1 cellular context compared by ENCODE assay signal in the genomic region with DNA sequence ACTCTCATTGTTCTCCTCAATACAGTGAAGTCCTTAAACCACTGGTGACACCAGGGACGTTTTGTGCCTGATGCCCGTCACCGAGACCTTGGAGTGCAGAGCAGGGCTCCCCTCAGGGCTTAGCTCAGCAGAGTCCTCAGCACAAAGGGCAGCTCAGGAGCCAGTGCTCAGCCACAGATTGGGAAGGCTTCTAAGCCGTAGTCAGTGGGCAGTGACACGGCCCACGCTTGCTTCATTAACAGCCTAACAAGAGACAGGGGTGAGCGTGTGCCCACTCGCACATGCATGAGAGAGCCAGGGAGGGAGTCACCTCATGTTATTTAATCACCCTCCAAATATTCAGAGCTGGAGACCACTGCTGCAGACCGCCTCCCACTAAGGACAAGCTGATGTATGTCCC.
TF ChIP-seq lines count a peak whose summit lies in the region.

No MANE protein-coding gene starts in this region.

TF ChIP-seq in K562, 482 proteins besides CTCF, POLR2A, EP300 and RAD21 (continued from another document):
- TF ChIP-seq, protein P1, sequence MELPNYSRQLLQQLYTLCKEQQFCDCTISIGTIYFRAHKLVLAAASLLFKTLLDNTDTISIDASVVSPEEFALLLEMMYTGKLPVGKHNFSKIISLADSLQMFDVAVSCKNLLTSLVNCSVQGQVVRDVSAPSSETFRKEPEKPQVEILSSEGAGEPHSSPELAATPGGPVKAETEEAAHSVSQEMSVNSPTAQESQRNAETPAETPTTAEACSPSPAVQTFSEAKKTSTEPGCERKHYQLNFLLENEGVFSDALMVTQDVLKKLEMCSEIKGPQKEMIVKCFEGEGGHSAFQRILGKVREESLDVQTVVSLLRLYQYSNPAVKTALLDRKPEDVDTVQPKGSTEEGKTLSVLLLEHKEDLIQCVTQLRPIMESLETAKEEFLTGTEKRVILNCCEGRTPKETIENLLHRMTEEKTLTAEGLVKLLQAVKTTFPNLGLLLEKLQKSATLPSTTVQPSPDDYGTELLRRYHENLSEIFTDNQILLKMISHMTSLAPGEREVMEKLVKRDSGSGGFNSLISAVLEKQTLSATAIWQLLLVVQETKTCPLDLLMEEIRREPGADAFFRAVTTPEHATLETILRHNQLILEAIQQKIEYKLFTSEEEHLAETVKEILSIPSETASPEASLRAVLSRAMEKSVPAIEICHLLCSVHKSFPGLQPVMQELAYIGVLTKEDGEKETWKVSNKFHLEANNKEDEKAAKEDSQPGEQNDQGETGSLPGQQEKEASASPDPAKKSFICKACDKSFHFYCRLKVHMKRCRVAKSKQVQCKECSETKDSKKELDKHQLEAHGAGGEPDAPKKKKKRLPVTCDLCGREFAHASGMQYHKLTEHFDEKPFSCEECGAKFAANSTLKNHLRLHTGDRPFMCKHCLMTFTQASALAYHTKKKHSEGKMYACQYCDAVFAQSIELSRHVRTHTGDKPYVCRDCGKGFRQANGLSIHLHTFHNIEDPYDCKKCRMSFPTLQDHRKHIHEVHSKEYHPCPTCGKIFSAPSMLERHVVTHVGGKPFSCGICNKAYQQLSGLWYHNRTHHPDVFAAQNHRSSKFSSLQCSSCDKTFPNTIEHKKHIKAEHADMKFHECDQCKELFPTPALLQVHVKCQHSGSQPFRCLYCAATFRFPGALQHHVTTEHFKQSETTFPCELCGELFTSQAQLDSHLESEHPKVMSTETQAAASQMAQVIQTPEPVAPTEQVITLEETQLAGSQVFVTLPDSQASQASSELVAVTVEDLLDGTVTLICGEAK (IDR thresholded peaks at IDR 0.05) = no peak
- TF ChIP-seq, protein P1 (CRISPR knock-in tag; IDR thresholded peaks at IDR 0.05) = no peak
- TF ChIP-seq, protein P2, sequence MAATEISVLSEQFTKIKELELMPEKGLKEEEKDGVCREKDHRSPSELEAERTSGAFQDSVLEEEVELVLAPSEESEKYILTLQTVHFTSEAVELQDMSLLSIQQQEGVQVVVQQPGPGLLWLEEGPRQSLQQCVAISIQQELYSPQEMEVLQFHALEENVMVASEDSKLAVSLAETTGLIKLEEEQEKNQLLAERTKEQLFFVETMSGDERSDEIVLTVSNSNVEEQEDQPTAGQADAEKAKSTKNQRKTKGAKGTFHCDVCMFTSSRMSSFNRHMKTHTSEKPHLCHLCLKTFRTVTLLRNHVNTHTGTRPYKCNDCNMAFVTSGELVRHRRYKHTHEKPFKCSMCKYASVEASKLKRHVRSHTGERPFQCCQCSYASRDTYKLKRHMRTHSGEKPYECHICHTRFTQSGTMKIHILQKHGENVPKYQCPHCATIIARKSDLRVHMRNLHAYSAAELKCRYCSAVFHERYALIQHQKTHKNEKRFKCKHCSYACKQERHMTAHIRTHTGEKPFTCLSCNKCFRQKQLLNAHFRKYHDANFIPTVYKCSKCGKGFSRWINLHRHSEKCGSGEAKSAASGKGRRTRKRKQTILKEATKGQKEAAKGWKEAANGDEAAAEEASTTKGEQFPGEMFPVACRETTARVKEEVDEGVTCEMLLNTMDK (IDR thresholded peaks at IDR 0.05; ENCODE audit: borderline replicate concordance, insufficient read depth, low read depth, low read length, poor library complexity, severe bottlenecking) = no peak
